ENCODE assay signal across 26 cellular contexts in the genomic region with DNA sequence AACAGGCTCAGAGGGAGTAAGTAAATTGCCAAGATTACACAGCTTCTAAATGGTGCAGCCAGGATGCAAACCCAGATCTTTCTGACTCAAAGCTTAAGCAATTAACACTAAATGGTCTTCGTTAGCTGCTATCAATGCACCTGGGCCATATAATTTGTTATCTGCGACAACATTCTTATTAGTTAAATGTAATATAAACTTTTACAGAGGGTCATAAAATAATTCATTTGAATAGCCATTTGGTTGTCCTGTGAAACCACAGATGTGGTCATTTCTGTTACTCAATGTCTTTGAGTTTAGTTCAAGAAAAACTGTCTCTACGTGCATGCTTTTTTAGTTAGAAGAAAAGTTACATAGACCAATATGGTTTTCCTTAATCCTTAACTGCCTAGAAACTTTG.
"Had no signal": no experiment of that assay in that cellular context is flagged by ENCODE, and none has a peak within 500 bp of the region (broad histone marks: within the 10 kb centered on the region; RNA-seq: fewer than 3 reads in every experiment).

No MANE protein-coding gene starts in this region.

- H2AFZ ChIP-seq: neural progenitor cell had no signal

- ATAC-seq: activated CD4-positive, alpha-beta T cell treated with anti-CD3 and anti-CD28 coated beads for 36 hours; activated CD8-positive, alpha-beta memory T cell treated with anti-CD3 and anti-CD28 coated beads, Interleukin-2, amount 10 ng/mL, durations not matched to agents 7 days and 5 days; activated CD8-positive, alpha-beta T cell treated with anti-CD3 and anti-CD28 coated beads, Interleukin-2, amount 10 ng/mL, durations not matched to agents 7 days and 5 days; activated naive CD4-positive, alpha-beta T cell treated with anti-CD3 and anti-CD28 coated beads, Interleukin-2, amount 50 U/mL, for 72 hours; left lung; lower lobe of right lung; natural killer cell; stimulated activated naive CD8-positive, alpha-beta T cell treated with anti-CD3 and anti-CD28 coated beads, Interleukin-15, Interleukin-2, amounts not matched to agents 100 U/mL and 50 U/mL, for 24 hours had no signal

- H3K9ac ChIP-seq: neural progenitor cell had no signal

- FAIRE-seq: urothelium cell line had no signal

- H3K27me3 ChIP-seq: brain microvascular endothelial cell, dorsolateral prefrontal cortex, left lung, neural progenitor cell, right atrium auricular region, testis had no signal

- H3K36me3 ChIP-seq: brain microvascular endothelial cell, left lung, lower lobe of right lung, neural progenitor cell, right atrium auricular region had no signal

- H3K9me3 ChIP-seq: left lung, lower lobe of right lung, right atrium auricular region, testis had no signal

- H3K4me1 ChIP-seq: left lung, lower lobe of right lung, neural progenitor cell, right atrium auricular region, testis had no signal

- H3K4me3 ChIP-seq: coronary artery, dorsolateral prefrontal cortex, left lung, lower lobe of right lung, neural progenitor cell, right atrium auricular region, testis had no signal

- H3K27ac ChIP-seq: brain microvascular endothelial cell, coronary artery, dorsolateral prefrontal cortex, left lung, lower lobe of right lung, neural progenitor cell, right atrium auricular region, testis had no signal

- DNase-seq: activated CD4-positive, alpha-beta T cell treated with anti-CD3 and anti-CD28 coated beads for 36 hours; activated CD4-positive, CD25-positive, alpha-beta regulatory T cell; activated CD8-positive, alpha-beta memory T cell treated with anti-CD3 and anti-CD28 coated beads, Interleukin-2, amount 10 ng/mL, durations not matched to agents 7 days and 5 days; activated CD8-positive, alpha-beta T cell treated with anti-CD3 and anti-CD28 coated beads, Interleukin-2, amount 10 ng/mL, durations not matched to agents 7 days and 5 days; activated T-cell treated with anti-CD3 and anti-CD28 coated beads, Interleukin-2, amount 50 U/mL, for 48 hours; anterior cingulate cortex; brain microvascular endothelial cell; dorsolateral prefrontal cortex; effector memory CD4-positive, alpha-beta T cell; erythroblast; foreskin melanocyte; left lung; lower lobe of right lung; mesenchymal stem cell; natural killer cell; occipital lobe; stimulated activated CD4-positive, alpha-beta T cell treated with anti-CD3 and anti-CD28 coated beads, Interleukin-12 subunit alpha, Interleukin-12 subunit beta, amount 100 ng/mL, for 4 hours; stimulated activated CD4-positive, alpha-beta T cell treated with anti-CD3 and anti-CD28 coated beads, Interleukin-4, amount 100 ng/mL, for 1 hour; stimulated activated naive CD8-positive, alpha-beta T cell treated with anti-CD3 and anti-CD28 coated beads, Interleukin-15, Interleukin-2, amounts not matched to agents 100 U/mL and 50 U/mL, for 24 hours; testis; trophoblast cell had no signal

- H3K4me2 ChIP-seq: neural progenitor cell had no signal
